28 cellular contexts compared by ENCODE assay signal in genomic region chr10:17768957-17769356, GRCh38. TPM values are rescaled to one million over a fixed set of nuclear protein-coding genes. Genes with fewer than 3 reads are reported as not detected.
DNase-seq lines count a peak whose midpoint lies in the region; ATAC-seq, FAIRE-seq and TF ChIP-seq lines count a peak whose summit lies in the region.
"Had no signal": no experiment of that assay in that cellular context is flagged by ENCODE, and none has a peak within 500 bp of the region (broad histone marks: within the 10 kb centered on the region; RNA-seq: fewer than 3 reads in every experiment).

No MANE protein-coding gene starts in this region.

- ATAC-seq in foreskin keratinocyte: peak; percentile 71
- no peak for ATAC-seq in naive thymus-derived CD4-positive, alpha-beta T cell
- no peak for ATAC-seq in GM21786 (IDR thresholded peaks at IDR 0.05; ENCODE audit: unreplicated experiment)
- no peak for ATAC-seq in upper lobe of right lung
- ATAC-seq in HG02870 (IDR thresholded peaks at IDR 0.05; ENCODE audit: unreplicated experiment): no peak
- ATAC-seq: activated CD8-positive, alpha-beta T cell treated with anti-CD3 and anti-CD28 coated beads for 36 hours; gastrocnemius medialis had no signal

- POLR2A ChIA-PET in naive thymus-derived CD4-positive, alpha-beta T cell (lab: Charles Lee): no interaction called here

- peak; percentile 18 for DNase-seq in A172 (ENCODE audit: low spot score)
- no peak for DNase-seq in GM12891 (ENCODE audit: insufficient read length, low spot score)
- peak; percentile 14 for DNase-seq in astrocyte of the spinal cord (ENCODE audit: low read depth, low spot score)
- DNase-seq in foreskin keratinocyte: peak; percentile 11 to 38
- no peak for DNase-seq in naive thymus-derived CD4-positive, alpha-beta T cell
- no peak for DNase-seq in upper lobe of right lung
- DNase-seq: activated CD8-positive, alpha-beta T cell treated with anti-CD3 and anti-CD28 coated beads for 36 hours; activated naive CD4-positive, alpha-beta T cell treated with anti-CD3 and anti-CD28 coated beads, Interleukin-2, amount 10 ng/mL, durations not matched to agents 7 days and 5 days; activated T-cell treated with anti-CD3 and anti-CD28 coated beads, Interleukin-2, amount 50 U/mL, for 1 hour; aorta; gastrocnemius medialis; KG1; mucosa of descending colon; NCI-H1048; NCI-H2171; NCI-H748 treated with DMSO at 0.1 percent for 48 hours; psoas muscle; small intestine; stimulated activated CD4-positive, alpha-beta T cell treated with anti-CD3 and anti-CD28 coated beads, Interleukin-2, amount 100 ng/mL, for 48 hours had no signal

- CTCF ChIA-PET in naive thymus-derived CD4-positive, alpha-beta T cell (lab: Charles Lee): no interaction called here

- TF ChIP-seq CTCF in astrocyte of the spinal cord (IDR thresholded peaks at IDR 0.05; ENCODE audit: low read depth, low read length) (no peak), foreskin keratinocyte (conservative IDR thresholded peaks at IDR 0.05) (no peak), upper lobe of right lung (IDR thresholded peaks at IDR 0.05) (no peak)

- intact Hi-C loops in naive thymus-derived CD4-positive, alpha-beta T cell (cut with micrococcal nuclease): no loop called here
- intact Hi-C loops in upper lobe of right lung (cut with DNase I): no loop called here

- H3K4me3 Mint-ChIP-seq in naive thymus-derived CD4-positive, alpha-beta T cell: no peak overlapping the region
- H3K4me3 Mint-ChIP-seq: activated CD8-positive, alpha-beta T cell treated with anti-CD3 and anti-CD28 coated beads for 36 hours; activated naive CD4-positive, alpha-beta T cell treated with anti-CD3 and anti-CD28 coated beads, Interleukin-2, amount 10 ng/mL, durations not matched to agents 7 days and 5 days; neural progenitor cell; stimulated activated naive CD8-positive, alpha-beta T cell treated with anti-CD3 and anti-CD28 coated beads, Interleukin-15, Interleukin-2, amounts not matched to agents 100 ng/mL and 50 ng/mL, for 24 hours; T-helper 1 cell treated with Interleukin-12 subunit alpha and Interleukin-12 subunit beta and Interleukin-4 antibody, amounts not matched to agents 30 μg/mL and 1 μg/mL, for 36 hours; type B pancreatic cell had no signal

- TF ChIP-seq POLR2A in GM12891 (IDR thresholded peaks at IDR 0.05; ENCODE audit: low read depth, low read length): no peak

- H3K4me1 ChIP-seq in foreskin keratinocyte: peaks cover 8% of the 10 kb centered on the region
- H3K4me1 ChIP-seq in naive thymus-derived CD4-positive, alpha-beta T cell (ENCODE audit: control insufficient read depth in 2 of 2, insufficient read depth in 2 of 2, low read length in 2 of 2): no peaks in the 10 kb centered on the region
- H3K4me1 ChIP-seq in upper lobe of right lung: no peaks in the 10 kb centered on the region
- H3K4me1 ChIP-seq: gastrocnemius medialis, neural progenitor cell, psoas muscle had no signal

- peaks cover 0 to 15% (median 0%) of the 10 kb centered on the region in 5 donors for H3K27me3 Mint-ChIP-seq in naive thymus-derived CD4-positive, alpha-beta T cell
- H3K27me3 Mint-ChIP-seq: activated CD8-positive, alpha-beta T cell treated with anti-CD3 and anti-CD28 coated beads for 36 hours; activated naive CD4-positive, alpha-beta T cell treated with anti-CD3 and anti-CD28 coated beads, Interleukin-2, amount 10 ng/mL, durations not matched to agents 7 days and 5 days had no signal

- no peaks in the 10 kb centered on the region for H3K9me3 ChIP-seq in naive thymus-derived CD4-positive, alpha-beta T cell (ENCODE audit: control insufficient read depth in 2 of 3, low read length in 3 of 3)
- no peaks in the 10 kb centered on the region for H3K9me3 ChIP-seq in upper lobe of right lung
- H3K9me3 ChIP-seq: gastrocnemius medialis, mucosa of descending colon, psoas muscle had no signal

- H3K4me1 Mint-ChIP-seq in naive thymus-derived CD4-positive, alpha-beta T cell: no peaks in the 10 kb centered on the region
- H3K4me1 Mint-ChIP-seq: activated naive CD4-positive, alpha-beta T cell treated with anti-CD3 and anti-CD28 coated beads, Interleukin-2, amount 10 ng/mL, durations not matched to agents 7 days and 5 days; neural progenitor cell had no signal

- in situ Hi-C loops in astrocyte of the spinal cord (cut with HindIII; ENCODE audit: low sequenced_read_pairs): no loop called here

- FAIRE-seq in GM12891 (lab: Jason Lieb, UNC): peak; percentile 85
- FAIRE-seq: A204.1, endometrium had no signal

- H3K27me3 ChIP-seq in foreskin keratinocyte: no peaks in the 10 kb centered on the region
- H3K27me3 ChIP-seq in naive thymus-derived CD4-positive, alpha-beta T cell (ENCODE audit: control insufficient read depth in 2 of 2, insufficient read depth in 2 of 2, low read length in 2 of 2): no peaks in the 10 kb centered on the region
- no peaks in the 10 kb centered on the region for H3K27me3 ChIP-seq in upper lobe of right lung
- H3K27me3 ChIP-seq: gastrocnemius medialis, neural progenitor cell had no signal

- H3K9me3 Mint-ChIP-seq in naive thymus-derived CD4-positive, alpha-beta T cell: peaks cover 0 to 6% (median 0%) of the 10 kb centered on the region in 11 donors
- H3K9me3 Mint-ChIP-seq: activated CD8-positive, alpha-beta T cell treated with anti-CD3 and anti-CD28 coated beads for 36 hours; activated naive CD4-positive, alpha-beta T cell treated with anti-CD3 and anti-CD28 coated beads, Interleukin-2, amount 10 ng/mL, durations not matched to agents 7 days and 5 days; neural progenitor cell; stimulated activated naive CD8-positive, alpha-beta T cell treated with anti-CD3 and anti-CD28 coated beads, Interleukin-15, Interleukin-2, amounts not matched to agents 100 ng/mL and 50 ng/mL, for 24 hours; T-helper 1 cell treated with Interleukin-12 subunit alpha and Interleukin-12 subunit beta and Interleukin-4 antibody, amounts not matched to agents 30 μg/mL and 1 μg/mL, for 36 hours had no signal

- H3K27ac Mint-ChIP-seq in naive thymus-derived CD4-positive, alpha-beta T cell: no peak overlapping the region
- H3K27ac Mint-ChIP-seq: activated CD8-positive, alpha-beta T cell treated with anti-CD3 and anti-CD28 coated beads for 36 hours; activated naive CD4-positive, alpha-beta T cell treated with anti-CD3 and anti-CD28 coated beads, Interleukin-2, amount 10 ng/mL, durations not matched to agents 7 days and 5 days; neural progenitor cell; stimulated activated naive CD8-positive, alpha-beta T cell treated with anti-CD3 and anti-CD28 coated beads, Interleukin-15, Interleukin-2, amounts not matched to agents 100 ng/mL and 50 ng/mL, for 24 hours; T-helper 1 cell treated with Interleukin-12 subunit alpha and Interleukin-12 subunit beta and Interleukin-4 antibody, amounts not matched to agents 30 μg/mL and 1 μg/mL, for 36 hours; type B pancreatic cell had no signal

- peaks cover 0 to 4% (median 0%) of the 10 kb centered on the region in 5 donors for H3K36me3 Mint-ChIP-seq in naive thymus-derived CD4-positive, alpha-beta T cell
- H3K36me3 Mint-ChIP-seq: activated naive CD4-positive, alpha-beta T cell treated with anti-CD3 and anti-CD28 coated beads, Interleukin-2, amount 10 ng/mL, durations not matched to agents 7 days and 5 days; CD14-positive monocyte; neural progenitor cell; type B pancreatic cell had no signal

- no peaks in the 10 kb centered on the region for H3K36me3 ChIP-seq in naive thymus-derived CD4-positive, alpha-beta T cell (ENCODE audit: control insufficient read depth in 2 of 3, insufficient read depth in 3 of 3, low read length in 3 of 3)
- H3K36me3 ChIP-seq in upper lobe of right lung: no peaks in the 10 kb centered on the region
- H3K36me3 ChIP-seq: gastrocnemius medialis, neural progenitor cell had no signal

- H3K27ac ChIP-seq in foreskin keratinocyte: no peak overlapping the region
- H3K27ac ChIP-seq in naive thymus-derived CD4-positive, alpha-beta T cell (ENCODE audit: low read depth, low read length): no peak overlapping the region
- no peak overlapping the region for H3K27ac ChIP-seq in upper lobe of right lung
- H3K27ac ChIP-seq: gastrocnemius medialis, neural progenitor cell, psoas muscle had no signal

- no peak overlapping the region for H3K4me3 ChIP-seq in astrocyte of the spinal cord (ENCODE audit: low read depth, low read length)
- no peak overlapping the region for H3K4me3 ChIP-seq in naive thymus-derived CD4-positive, alpha-beta T cell (ENCODE audit: low read length)
- H3K4me3 ChIP-seq in upper lobe of right lung: no peak overlapping the region
- H3K4me3 ChIP-seq: gastrocnemius medialis, mucosa of descending colon, neural progenitor cell, psoas muscle had no signal

TF ChIP-seq in GM12891, 5 proteins besides CTCF, POLR2A, EP300 and RAD21:
- no peak for TF ChIP-seq POU2F2 (IDR thresholded peaks at IDR 0.05; ENCODE audit: low read depth, low read length)
- TF ChIP-seq PAX5 (IDR thresholded peaks at IDR 0.05; ENCODE audit: insufficient read depth, low read length, severe bottlenecking): no peak

RNA-seq across cellular contexts. Expression of gene TMEM236, which starts 17.0 kb away (rescaled TPM):
- 0.05 and 0.12 TPM in 2 replicates for total RNA-seq in A172 (2014; rRNA removed; shearing (Covaris generic))
- 0.01 TPM for polyA plus RNA-seq in GM12891 (2012; ENCODE audit: low read depth, missing spikeins)
- total RNA-seq in foreskin keratinocyte (0.63 TPM in 1 of 2 replicates, not detected in the other), upper lobe of right lung (5.0 TPM)
- 0.26 TPM in 1 of 2 replicates, not detected in the other for polyA plus RNA-seq in foreskin keratinocyte
- total RNA-seq in naive thymus-derived CD4-positive, alpha-beta T cell: under 1 TPM in 2 of 5 experiments, not detected in 3; 0.05 to 0.12 TPM
- under 1 TPM in 1 of 2 donors, not detected in 1; 0.02 TPM for polyA plus RNA-seq in naive thymus-derived CD4-positive, alpha-beta T cell
- polyA plus RNA-seq: CD14-positive monocyte had no signal

RNA-seq across cellular contexts. Expression of gene MRC1, which starts 40.2 kb away (rescaled TPM):
- total RNA-seq in A172 (2014; rRNA removed; shearing (Covaris generic)): not detected in 2 replicates
- 0.03 TPM for polyA plus RNA-seq in GM12891 (2012; ENCODE audit: low read depth, missing spikeins)
- 0.07 TPM in 1 of 2 replicates, not detected in the other for total RNA-seq in foreskin keratinocyte
- 0.01 TPM in 1 of 2 replicates, not detected in the other for polyA plus RNA-seq in foreskin keratinocyte
- 1 to 10 TPM in 2 of 5 experiments, under 1 TPM in 2, not detected in 1; 0.13 to 3.5 (median 1.9) TPM for total RNA-seq in naive thymus-derived CD4-positive, alpha-beta T cell
- not detected for polyA plus RNA-seq in naive thymus-derived CD4-positive, alpha-beta T cell
- 370 TPM for total RNA-seq in upper lobe of right lung
- total RNA-seq: activated CD8-positive, alpha-beta T cell treated with anti-CD3 and anti-CD28 coated beads for 36 hours had no signal

Comparison
In these comparisons a context has a peak if more than half of its experiments do, and no peak if none do; other contexts are left out.
1. DNase-seq: peak in A172 (single experiment), astrocyte of the spinal cord (single experiment) and foreskin keratinocyte (2 of 2); none in GM12891 (single experiment), naive thymus-derived CD4-positive, alpha-beta T cell (0 of 9) and upper lobe of right lung (single experiment).
2. RNA of gene MRC1, which starts 40.2 kb away (total RNA-seq): 370 TPM in upper lobe of right lung (single experiment); 0.13 to 3.5 TPM in naive thymus-derived CD4-positive, alpha-beta T cell, 0.07 TPM in foreskin keratinocyte and not detected in A172; every median in the first group is over 10 times any median in the second.